ENCODE assay signal across 1 cellular context in genomic region chr19:1672038-1672768, GRCh38.
TF ChIP-seq lines count a peak whose summit lies in the region.

No MANE protein-coding gene starts in this region.

TF ChIP-seq in GM12878, 131 proteins besides CTCF, POLR2A, EP300 and RAD21 (continued from another document):
- TF ChIP-seq CUX1 (IDR thresholded peaks at IDR 0.05; ENCODE audit: insufficient replicate concordance, low read depth, low read length) (no peak), WRNIP1 (IDR thresholded peaks at IDR 0.05; ENCODE audit: borderline replicate concordance, low read depth, low read length) (no peak), PBX3 (IDR thresholded peaks at IDR 0.05; ENCODE audit: insufficient replicate concordance, low read depth, low read length) (no peak), TBL1XR1 (IDR thresholded peaks at IDR 0.05; ENCODE audit: low read depth, low read length) (no peak), ATF7 (IDR thresholded peaks at IDR 0.05; ENCODE audit: low read depth) (no peak), MXI1 (IDR thresholded peaks at IDR 0.05; ENCODE audit: low read depth, low read length) (peak; percentile 68), ATF3 (IDR thresholded peaks at IDR 0.05; ENCODE audit: borderline replicate concordance, extremely low read depth, low read depth, low read length) (peak; percentile 6; the same call in 1 of the 2 replicates), PML (IDR thresholded peaks at IDR 0.05; ENCODE audit: low read length) (no peak), MYB (IDR thresholded peaks at IDR 0.05; ENCODE audit: borderline replicate concordance, low read depth, low read length) (no peak), NFIC (IDR thresholded peaks at IDR 0.05; ENCODE audit: low read depth, low read length) (no peak), SUZ12 (IDR thresholded peaks at IDR 0.05; ENCODE audit: unreplicated experiment) (no peak), ZBTB40 (IDR thresholded peaks at IDR 0.05; ENCODE audit: borderline replicate concordance) (no peak), ZNF384 (IDR thresholded peaks at IDR 0.05; ENCODE audit: borderline replicate concordance, low read depth, low read length) (no peak; the same call in 1 of the 2 replicates), HCFC1 (IDR thresholded peaks at IDR 0.05; ENCODE audit: low read length) (no peak), HSF1 (IDR thresholded peaks at IDR 0.05; ENCODE audit: low read depth, low read length) (no peak), EGR1 (IDR thresholded peaks at IDR 0.05; ENCODE audit: borderline replicate concordance in 1 of 2, low read depth in 2 of 2, low read length in 2 of 2) (no peak), MEF2B (IDR thresholded peaks at IDR 0.05; ENCODE audit: partially characterized antibody, poor library complexity, severe bottlenecking) (peak; percentile 35), ZNF207 (IDR thresholded peaks at IDR 0.05; ENCODE audit: borderline replicate concordance) (no peak), SMARCA5 (IDR thresholded peaks at IDR 0.05) (peak; percentile 89), LARP7 (IDR thresholded peaks at IDR 0.05) (peak; percentile 18; the same call in 1 of the 2 replicates), BCL11A (IDR thresholded peaks at IDR 0.05; ENCODE audit: low read depth, low read length) (no peak), SMC3 (IDR thresholded peaks at IDR 0.05; ENCODE audit: borderline replicate concordance, low read length) (peak; percentile 68), MEF2A (IDR thresholded peaks at IDR 0.05; ENCODE audit: insufficient read depth, low read depth, low read length) (no peak), NRF1 (conservative IDR thresholded peaks at IDR 0.05; ENCODE audit: low read depth, low read length) (no peak), ZNF274 (IDR thresholded peaks at IDR 0.05; ENCODE audit: insufficient read depth, insufficient read length) (no peak), ZNF687 (IDR thresholded peaks at IDR 0.05) (no peak), SMAD5 (IDR thresholded peaks at IDR 0.05; ENCODE audit: low read depth) (no peak), IKZF2 (IDR thresholded peaks at IDR 0.05) (no peak), RELA (IDR thresholded peaks at IDR 0.05; ENCODE audit: borderline replicate concordance, partially characterized antibody) (no peak), USF1 (IDR thresholded peaks at IDR 0.05; ENCODE audit: borderline replicate concordance, extremely low read length, insufficient read depth, low read depth, low read length) (peak; percentile 64), FOS (IDR thresholded peaks at IDR 0.05; ENCODE audit: borderline replicate concordance, extremely low read depth, insufficient read length) (no peak), POLR2AphosphoS2 (IDR thresholded peaks at IDR 0.05; ENCODE audit: low read depth, low read length) (no peak), SMAD1 (IDR thresholded peaks at IDR 0.05; ENCODE audit: low read depth, partially characterized antibody) (no peak), EED (IDR thresholded peaks at IDR 0.05; ENCODE audit: low read depth) (0 out of 2 replicates have a peak, but pooled peaks have one; percentile 10), RUNX3 (IDR thresholded peaks at IDR 0.05; ENCODE audit: low read length) (peak; percentile 29; the same call in 1 of the 2 replicates), ETV6 (conservative IDR thresholded peaks at IDR 0.05 in 1 of 2, IDR thresholded peaks at IDR 0.05 in 1 of 2; ENCODE audit: borderline replicate concordance in 1 of 2, low read depth in 1 of 2) (no peak), ZZZ3 (IDR thresholded peaks at IDR 0.05; ENCODE audit: control insufficient read depth, insufficient read length, low read depth) (no peak)
TF ChIP-seq in GM12878: peak in this region for 20.
